8 cellular contexts compared by ENCODE assay signal in genomic region chr10:28179490-28180099, GRCh38.
A peak's percentile ranks its signal among the peaks of the same experiment; 100 is the strongest.
DNase-seq lines count a peak whose midpoint lies in the region; ATAC-seq and TF ChIP-seq lines count a peak whose summit lies in the region.

No MANE protein-coding gene starts in this region.

- H4K20me1 ChIP-seq in OCI-LY7 (ENCODE audit: insufficient read depth, low read length) = no peaks in the 10 kb centered on the region

- in situ Hi-C loops in brain microvascular endothelial cell (cut with HindIII; ENCODE audit: low pct_ligation_motif_present, low sequenced_read_pairs) = no loop called here

- H3K4me1 Mint-ChIP-seq in stimulated activated naive CD8-positive, alpha-beta T cell treated with anti-CD3 and anti-CD28 coated beads, Interleukin-15, amount 100 ng/mL, for 72 hours = peaks cover 49% of the 10 kb centered on the region

- H3K9me3 Mint-ChIP-seq in stimulated activated naive CD8-positive, alpha-beta T cell treated with anti-CD3 and anti-CD28 coated beads, Interleukin-15, amount 100 ng/mL, for 72 hours = no peaks in the 10 kb centered on the region

- no peaks in the 10 kb centered on the region for H3K27me3 ChIP-seq in brain microvascular endothelial cell (replicated peaks)

- POLR2A ChIA-PET in OCI-LY7 (lab: Charles Lee) = no interaction called here

- 0 out of 2 replicates have a peak overlapping the region, but pooled peaks have one; percentile 25 for H3K4me2 ChIP-seq in OCI-LY7 (ENCODE audit: low read length)

- peak; percentile 46 for DNase-seq in AG20443 (ENCODE audit: low spot score)
- DNase-seq in GM10266 (ENCODE audit: extremely low spot score) = peak; percentile 36
- peak; percentile 66 for DNase-seq in OCI-LY7 (ENCODE audit: low spot score)
- DNase-seq in brain microvascular endothelial cell = peak; percentile 49
- DNase-seq in inferior parietal cortex (ENCODE audit: extremely low spot score) = peak; percentile 81
- DNase-seq in stimulated activated naive CD8-positive, alpha-beta T cell treated with anti-CD3 and anti-CD28 coated beads, Interleukin-15, amount 100 ng/mL, for 72 hours = peak; percentile 33 to 49
- no peak for DNase-seq in activated effector memory CD4-positive, alpha-beta T cell treated with anti-CD3 and anti-CD28 coated beads, Interleukin-2, amount 50 U/mL, for 16 hours

- no peaks in the 10 kb centered on the region; the same call in 1 of the 2 replicates for H3K79me2 ChIP-seq in OCI-LY7 (ENCODE audit: insufficient read depth, low read depth, low read length)

- H3K27me3 Mint-ChIP-seq in stimulated activated naive CD8-positive, alpha-beta T cell treated with anti-CD3 and anti-CD28 coated beads, Interleukin-15, amount 100 ng/mL, for 72 hours = no peaks in the 10 kb centered on the region

- no peaks in the 10 kb centered on the region for H3K9me2 ChIP-seq in OCI-LY7 (ENCODE audit: insufficient read depth, low read length)

- peak overlapping the region; percentile 15 to 95 for H3K4me3 Mint-ChIP-seq in stimulated activated naive CD8-positive, alpha-beta T cell treated with anti-CD3 and anti-CD28 coated beads, Interleukin-15, amount 100 ng/mL, for 72 hours

- H3K4me3 ChIP-seq in OCI-LY7 (ENCODE audit: low read depth, low read length, poor library complexity, severe bottlenecking) (no peak overlapping the region), brain microvascular endothelial cell (ENCODE audit: low read depth, low read length) (no peak overlapping the region)

- intact Hi-C loops in OCI-LY7 (cut with micrococcal nuclease; ENCODE audit: unreplicated experiment) = loop anchor here (1.0 to 5.0 kb wide), 5 partner anchors 61 to 621 kb away; partner anchors contain the start of gene MPP7

- BruUV-seq in OCI-LY7 (replicated peaks; lab: Mats Ljungman, UMichigan) = no TSS peak

- ATAC-seq in HG03159 (IDR thresholded peaks at IDR 0.05; ENCODE audit: unreplicated experiment) = peak; percentile 67
- ATAC-seq in stimulated activated naive CD8-positive, alpha-beta T cell treated with anti-CD3 and anti-CD28 coated beads, Interleukin-15, amount 100 ng/mL, for 72 hours = peak; percentile 70

- no peak overlapping the region for H2AFZ ChIP-seq in OCI-LY7 (ENCODE audit: low read length)

- no peaks in the 10 kb centered on the region for H3K36me3 ChIP-seq in OCI-LY7 (ENCODE audit: insufficient read depth, low read length)
- H3K36me3 ChIP-seq in brain microvascular endothelial cell (replicated peaks) = no peaks in the 10 kb centered on the region

- TF ChIP-seq CTCF in GM10266 (IDR thresholded peaks at IDR 0.05; ENCODE audit: control insufficient read depth, insufficient read depth, low read depth, missing control alignments) = peak; percentile 65
- TF ChIP-seq CTCF in OCI-LY7 (conservative IDR thresholded peaks at IDR 0.05; ENCODE audit: low read length) = peak; percentile 98
- TF ChIP-seq CTCF in brain microvascular endothelial cell (IDR thresholded peaks at IDR 0.05; ENCODE audit: low read depth, low read length, missing control alignments) = peak; percentile 58

- peaks cover 36% of the 10 kb centered on the region for H3K4me1 ChIP-seq in OCI-LY7 (ENCODE audit: insufficient read depth, low read length, poor library complexity, severe bottlenecking)

- H3K27ac ChIP-seq in OCI-LY7 (ENCODE audit: low read depth, low read length, poor library complexity, severe bottlenecking) (no peak overlapping the region), brain microvascular endothelial cell (no peak overlapping the region)

- no peaks in the 10 kb centered on the region for H3K9me3 ChIP-seq in OCI-LY7 (ENCODE audit: low read length)

- H3K27ac Mint-ChIP-seq in stimulated activated naive CD8-positive, alpha-beta T cell treated with anti-CD3 and anti-CD28 coated beads, Interleukin-15, amount 100 ng/mL, for 72 hours = peak overlapping the region in 1 of 2 donors; percentile 83

- CTCF ChIA-PET in OCI-LY7 (lab: Charles Lee; ENCODE audit: unreplicated experiment) = no interaction called here
